In genomic region chr6:90297866-90298381, GRCh38 we compare ENCODE assay signal across 12 cellular contexts. TPM values are rescaled to one million over a fixed set of nuclear protein-coding genes. Genes with fewer than 3 reads are reported as not detected.
DNase-seq lines count a peak whose midpoint lies in the region; ATAC-seq and TF ChIP-seq lines count a peak whose summit lies in the region.
"Had no signal": no experiment of that assay in that cellular context is flagged by ENCODE, and none has a peak within 500 bp of the region (broad histone marks: within the 10 kb centered on the region; RNA-seq: fewer than 3 reads in every experiment).

No MANE protein-coding gene starts in this region.

- peak overlapping the region; percentile 69 for H3K4me3 Mint-ChIP-seq in activated T-cell treated with anti-CD3 and anti-CD28 coated beads, Interleukin-2, amount 50 U/mL, for 4 hours
- peak overlapping the region; percentile 53 for H3K4me3 Mint-ChIP-seq in activated T-helper 1 cell treated with anti-CD3 and anti-CD28 coated beads, Interleukin-12 subunit alpha, Interleukin-12 subunit beta, Interleukin-2, Interleukin-4 antibody, amounts not matched to agents 30 ng/mL and 10 ng/mL and 1 ng/mL, durations not matched to agents 14 hours and 24 hours and 36 hours
- H3K4me3 Mint-ChIP-seq in chondrocyte (ENCODE audit: unreplicated experiment), result no peak overlapping the region

- H3K4me2 ChIP-seq in mesendoderm (ENCODE audit: low read length), result no peak overlapping the region

- H3K23ac ChIP-seq in mesendoderm (ENCODE audit: low read length), result no peak overlapping the region

- H3K4me3 ChIP-seq in mesendoderm (ENCODE audit: low read length), result no peak overlapping the region

- H4K5ac ChIP-seq in mesendoderm (ENCODE audit: low read length), result no peak overlapping the region

- no peak overlapping the region for H2BK15ac ChIP-seq in mesendoderm (replicated peaks; ENCODE audit: low read depth)

- no peaks in the 10 kb centered on the region for H3K4me1 ChIP-seq in mesendoderm (ENCODE audit: control insufficient read depth, low read depth, low read length)

- H3K36me3 ChIP-seq in mesendoderm (ENCODE audit: control insufficient read depth, insufficient read depth, low read length), result no peaks in the 10 kb centered on the region

- H3K79me1 ChIP-seq in mesendoderm (ENCODE audit: low read length), result no peaks in the 10 kb centered on the region

- H3K56ac ChIP-seq in mesendoderm (ENCODE audit: low read length), result no peak overlapping the region

- no peaks in the 10 kb centered on the region for H3K9me3 Mint-ChIP-seq in activated T-cell treated with anti-CD3 and anti-CD28 coated beads, Interleukin-2, amount 50 U/mL, for 4 hours
- H3K9me3 Mint-ChIP-seq in activated T-helper 1 cell treated with anti-CD3 and anti-CD28 coated beads, Interleukin-12 subunit alpha, Interleukin-12 subunit beta, Interleukin-2, Interleukin-4 antibody, amounts not matched to agents 30 ng/mL and 10 ng/mL and 1 ng/mL, durations not matched to agents 14 hours and 24 hours and 36 hours, result no peaks in the 10 kb centered on the region
- H3K9me3 Mint-ChIP-seq in chondrocyte (ENCODE audit: low read depth), result no peaks in the 10 kb centered on the region

- H3K9ac ChIP-seq in mesendoderm (ENCODE audit: low read length), result no peak overlapping the region

- peaks cover 10% of the 10 kb centered on the region for H3K27me3 Mint-ChIP-seq in activated T-cell treated with anti-CD3 and anti-CD28 coated beads, Interleukin-2, amount 50 U/mL, for 4 hours (ENCODE audit: low read depth)
- peaks cover 25% of the 10 kb centered on the region for H3K27me3 Mint-ChIP-seq in activated T-helper 1 cell treated with anti-CD3 and anti-CD28 coated beads, Interleukin-12 subunit alpha, Interleukin-12 subunit beta, Interleukin-2, Interleukin-4 antibody, amounts not matched to agents 30 ng/mL and 10 ng/mL and 1 ng/mL, durations not matched to agents 14 hours and 24 hours and 36 hours (ENCODE audit: insufficient read depth)
- peaks cover 19% of the 10 kb centered on the region for H3K27me3 Mint-ChIP-seq in chondrocyte (ENCODE audit: low read depth)

- no peak overlapping the region for H3K4ac ChIP-seq in mesendoderm (ENCODE audit: low read depth, low read length)

- H3K27me3 ChIP-seq in mesendoderm (ENCODE audit: insufficient read depth, low read length, poor library complexity), result peaks cover 10% of the 10 kb centered on the region

- H4K8ac ChIP-seq in mesendoderm (ENCODE audit: low read depth, low read length), result no peak overlapping the region

- H3K79me2 ChIP-seq in mesendoderm (ENCODE audit: control insufficient read depth, insufficient read depth, low read length), result no peaks in the 10 kb centered on the region

- DNase-seq in activated T-cell treated with anti-CD3 and anti-CD28 coated beads, Interleukin-2, amount 50 U/mL, for 4 hours, result no peak
- DNase-seq in activated T-cell treated with anti-CD3 and anti-CD28 coated beads, Interleukin-2, amount 50 U/mL, for 48 hours, result no peak
- no peak for DNase-seq in activated T-helper 1 cell treated with anti-CD3 and anti-CD28 coated beads, Interleukin-12 subunit alpha, Interleukin-12 subunit beta, Interleukin-2, Interleukin-4 antibody, amounts not matched to agents 30 ng/mL and 10 ng/mL and 1 ng/mL, durations not matched to agents 14 hours and 24 hours and 36 hours (ENCODE audit: low spot score)
- peak; percentile 22 for DNase-seq in mesendoderm
- peak; percentile 44 for DNase-seq in superior temporal gyrus (ENCODE audit: extremely low spot score)
- no peak for DNase-seq in chondrocyte (ENCODE audit: low spot score)
- DNase-seq: effector CD4-positive, alpha-beta T cell; NCI-H1694 treated with DMSO at 0.1 percent for 48 hours; stimulated activated CD4-positive, alpha-beta T cell treated with anti-CD3 and anti-CD28 coated beads, Interleukin-12 subunit alpha, Interleukin-12 subunit beta, amount 100 ng/mL, for 4 hours; stimulated activated CD8-positive, alpha-beta memory T cell treated with anti-CD3 and anti-CD28 coated beads, Interleukin-4, amount 100 ng/mL, for 48 hours had no signal

- no peak for TF ChIP-seq CTCF in chondrocyte (IDR thresholded peaks at IDR 0.05)

- no peak overlapping the region for H2BK5ac ChIP-seq in mesendoderm (ENCODE audit: low read length)

- ATAC-seq in activated T-cell treated with anti-CD3 and anti-CD28 coated beads, Interleukin-2, amount 50 U/mL, for 4 hours, result no peak
- ATAC-seq in GM18520 (IDR thresholded peaks at IDR 0.05; ENCODE audit: unreplicated experiment) (no peak), HG03175 (IDR thresholded peaks at IDR 0.05; ENCODE audit: unreplicated experiment) (no peak)

- H3K27ac Mint-ChIP-seq in activated T-helper 1 cell treated with anti-CD3 and anti-CD28 coated beads, Interleukin-12 subunit alpha, Interleukin-12 subunit beta, Interleukin-2, Interleukin-4 antibody, amounts not matched to agents 30 ng/mL and 10 ng/mL and 1 ng/mL, durations not matched to agents 14 hours and 24 hours and 36 hours, result no peak overlapping the region
- no peak overlapping the region for H3K27ac Mint-ChIP-seq in chondrocyte (ENCODE audit: unreplicated experiment)

- no peak overlapping the region for H3K18ac ChIP-seq in mesendoderm (ENCODE audit: low read length)

- peaks cover 38% of the 10 kb centered on the region for H3K4me1 Mint-ChIP-seq in activated T-cell treated with anti-CD3 and anti-CD28 coated beads, Interleukin-2, amount 50 U/mL, for 4 hours (ENCODE audit: low read depth)
- peaks cover 32% of the 10 kb centered on the region for H3K4me1 Mint-ChIP-seq in activated T-helper 1 cell treated with anti-CD3 and anti-CD28 coated beads, Interleukin-12 subunit alpha, Interleukin-12 subunit beta, Interleukin-2, Interleukin-4 antibody, amounts not matched to agents 30 ng/mL and 10 ng/mL and 1 ng/mL, durations not matched to agents 14 hours and 24 hours and 36 hours (ENCODE audit: low read depth)
- H3K4me1 Mint-ChIP-seq in chondrocyte (ENCODE audit: low read depth), result peaks cover 11% of the 10 kb centered on the region

- no peak overlapping the region for H2BK120ac ChIP-seq in mesendoderm (ENCODE audit: low read depth, low read length)

- intact Hi-C loops in activated T-helper 1 cell treated with anti-CD3 and anti-CD28 coated beads, Interleukin-12 subunit alpha, Interleukin-12 subunit beta, Interleukin-2, Interleukin-4 antibody, amounts not matched to agents 30 ng/mL and 10 ng/mL and 1 ng/mL, durations not matched to agents 14 hours and 24 hours and 36 hours (cut with micrococcal nuclease), result loop anchor here (5.0 to 10.0 kb wide), 4 partner anchors 289 to 1003 kb away; partner anchors contain the start of genes MAP3K7, MDN1 and UBE2J1

- H3K27ac ChIP-seq in mesendoderm (ENCODE audit: low read depth, low read length), result no peak overlapping the region

- H3K36me3 Mint-ChIP-seq in activated T-cell treated with anti-CD3 and anti-CD28 coated beads, Interleukin-2, amount 50 U/mL, for 4 hours (ENCODE audit: insufficient read depth), result peaks cover 7% of the 10 kb centered on the region
- peaks cover 9% of the 10 kb centered on the region for H3K36me3 Mint-ChIP-seq in activated T-helper 1 cell treated with anti-CD3 and anti-CD28 coated beads, Interleukin-12 subunit alpha, Interleukin-12 subunit beta, Interleukin-2, Interleukin-4 antibody, amounts not matched to agents 30 ng/mL and 10 ng/mL and 1 ng/mL, durations not matched to agents 14 hours and 24 hours and 36 hours (ENCODE audit: low read depth)
- no peaks in the 10 kb centered on the region for H3K36me3 Mint-ChIP-seq in chondrocyte (ENCODE audit: low read depth)

- no CpG with 5 or more reads among the region's 9 CpGs for WGBS in mesendoderm (ENCODE audit: extremely low coverage, insufficient coverage, low lambda C conversion rate)

- H2AK5ac ChIP-seq in mesendoderm (ENCODE audit: low read length), result no peak overlapping the region

RNA-seq across cellular contexts. Expression of gene BACH2, which starts 1.3 kb away (rescaled TPM):
- 100 to 1,000 TPM in 2 of 3 donors, 10 to 100 TPM in 1; 96.5 to 118 (median 111) TPM for total RNA-seq in activated T-cell treated with anti-CD3 and anti-CD28 coated beads, Interleukin-2, amount 50 U/mL, for 4 hours
- 68.1 and 71.2 TPM in 2 replicates for total RNA-seq in activated T-helper 1 cell treated with anti-CD3 and anti-CD28 coated beads, Interleukin-12 subunit alpha, Interleukin-12 subunit beta, Interleukin-2, Interleukin-4 antibody, amounts not matched to agents 30 ng/mL and 10 ng/mL and 1 ng/mL, durations not matched to agents 14 hours and 24 hours and 36 hours
- 1.8 TPM for polyA plus RNA-seq in mesendoderm (2013, experiment 1 of 2)
- 2.1 TPM for polyA plus RNA-seq in mesendoderm (2013, experiment 2 of 2)
- 7.8 to 10.5 TPM (median 8.3 TPM) in 3 replicates for total RNA-seq in chondrocyte

Comparison
In these comparisons a context has a peak if more than half of its experiments do, and no peak if none do; other contexts are left out.
1. DNase-seq: peak in mesendoderm (single experiment) and superior temporal gyrus (single experiment); none in activated T-cell treated with anti-CD3 and anti-CD28 coated beads, Interleukin-2, amount 50 U/mL, for 4 hours (single experiment), activated T-cell treated with anti-CD3 and anti-CD28 coated beads, Interleukin-2, amount 50 U/mL, for 48 hours (0 of 2), activated T-helper 1 cell treated with anti-CD3 and anti-CD28 coated beads, Interleukin-12 subunit alpha, Interleukin-12 subunit beta, Interleukin-2, Interleukin-4 antibody, amounts not matched to agents 30 ng/mL and 10 ng/mL and 1 ng/mL, durations not matched to agents 14 hours and 24 hours and 36 hours (single experiment) and chondrocyte (single experiment).